In genomic region chr3:177345049-177345972, GRCh38 we compare ENCODE assay signal across 8 cellular contexts.
DNase-seq lines count a peak whose midpoint lies in the region; ATAC-seq and TF ChIP-seq lines count a peak whose summit lies in the region.

No MANE protein-coding gene starts in this region.

- ATAC-seq in GM21529 (IDR thresholded peaks at IDR 0.05; ENCODE audit: unreplicated experiment) = peak; percentile 86
- peak; percentile 96 for ATAC-seq in SK-N-SH treated with all-trans-retinoic acid at 6 μM for 48 hours

- H3K4me3 ChIP-seq in Jurkat, Clone E6-1 (ENCODE audit: low read length) = no peak overlapping the region

- H3K36me3 Mint-ChIP-seq in progenitor cell of endocrine pancreas (ENCODE audit: insufficient read depth) = no peaks in the 10 kb centered on the region

- peak; percentile 94 for DNase-seq in COLO829 (ENCODE audit: low spot score)
- DNase-seq in Jurkat, Clone E6-1 (ENCODE audit: low read depth, low spot score) = peak; percentile 73
- DNase-seq in activated naive CD8-positive, alpha-beta T cell treated with anti-CD3 and anti-CD28 coated beads, Interleukin-2, amount 50 U/mL, for 16 hours (ENCODE audit: low read depth, low spot score) = peak; percentile 30
- DNase-seq in cardiac septum (ENCODE audit: low spot score) = peak; percentile 90
- no peak for DNase-seq in progenitor cell of endocrine pancreas (ENCODE audit: low spot score, unreplicated experiment)
- DNase-seq in cortex of kidney (lab: John Stamatoyannopoulos, UW) = no peak

- H3K27me3 Mint-ChIP-seq in progenitor cell of endocrine pancreas = no peaks in the 10 kb centered on the region

- intact Hi-C loops in cardiac septum (cut with DNase I) = loop anchor here (1.0 to 2.0 kb wide), 3 partner anchors 13 to 148 kb away; partner anchors contain the start of gene TBL1XR1

- peak overlapping the region; percentile 82 for H3K27ac Mint-ChIP-seq in progenitor cell of endocrine pancreas

- TF ChIP-seq CTCF in progenitor cell of endocrine pancreas (IDR thresholded peaks at IDR 0.05; ENCODE audit: unreplicated experiment) = no peak

- H3K9me3 Mint-ChIP-seq in progenitor cell of endocrine pancreas (ENCODE audit: low read depth) = no peaks in the 10 kb centered on the region

- no peak overlapping the region for H3K4me3 Mint-ChIP-seq in progenitor cell of endocrine pancreas (ENCODE audit: low read depth)

- peaks cover 29% of the 10 kb centered on the region for H3K4me1 Mint-ChIP-seq in progenitor cell of endocrine pancreas (ENCODE audit: low read depth)

TF ChIP-seq in SK-N-SH treated with all-trans-retinoic acid at 6 μM for 48 hours, 23 proteins besides CTCF, POLR2A, EP300 and RAD21:
- 0 out of 2 replicates have a peak, but pooled peaks have one; percentile 47 for TF ChIP-seq TOX (CRISPR knock-in tag; IDR thresholded peaks at IDR 0.05; ENCODE audit: borderline replicate concordance)
- TF ChIP-seq TSHZ2 (CRISPR knock-in tag; IDR thresholded peaks at IDR 0.05) = no peak
- peak; percentile 81; the same call in 1 of the 2 replicates for TF ChIP-seq CSDC2 (CRISPR knock-in tag; IDR thresholded peaks at IDR 0.05)
- TF ChIP-seq ZNF565 (CRISPR knock-in tag; conservative IDR thresholded peaks at IDR 0.05; ENCODE audit: low read depth) = no peak
- no peak for TF ChIP-seq ESRRG (CRISPR knock-in tag; IDR thresholded peaks at IDR 0.05)
- no peak for TF ChIP-seq RARB (CRISPR knock-in tag; IDR thresholded peaks at IDR 0.05)
- no peak for TF ChIP-seq GLIS3 (CRISPR knock-in tag; IDR thresholded peaks at IDR 0.05)
- TF ChIP-seq SNAI2 (CRISPR knock-in tag; IDR thresholded peaks at IDR 0.05) = 0 out of 2 replicates have a peak, but pooled peaks have one; percentile 30
- TF ChIP-seq, protein P1, sequence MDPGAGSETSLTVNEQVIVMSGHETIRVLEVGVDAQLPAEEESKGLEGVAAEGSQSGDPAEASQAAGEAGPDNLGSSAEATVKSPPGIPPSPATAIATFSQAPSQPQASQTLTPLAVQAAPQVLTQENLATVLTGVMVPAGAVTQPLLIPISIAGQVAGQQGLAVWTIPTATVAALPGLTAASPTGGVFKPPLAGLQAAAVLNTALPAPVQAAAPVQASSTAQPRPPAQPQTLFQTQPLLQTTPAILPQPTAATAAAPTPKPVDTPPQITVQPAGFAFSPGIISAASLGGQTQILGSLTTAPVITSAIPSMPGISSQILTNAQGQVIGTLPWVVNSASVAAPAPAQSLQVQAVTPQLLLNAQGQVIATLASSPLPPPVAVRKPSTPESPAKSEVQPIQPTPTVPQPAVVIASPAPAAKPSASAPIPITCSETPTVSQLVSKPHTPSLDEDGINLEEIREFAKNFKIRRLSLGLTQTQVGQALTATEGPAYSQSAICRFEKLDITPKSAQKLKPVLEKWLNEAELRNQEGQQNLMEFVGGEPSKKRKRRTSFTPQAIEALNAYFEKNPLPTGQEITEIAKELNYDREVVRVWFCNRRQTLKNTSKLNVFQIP (CRISPR knock-in tag; IDR thresholded peaks at IDR 0.05; ENCODE audit: borderline replicate concordance, low read depth) = 0 out of 2 replicates have a peak, but pooled peaks have one; percentile 74
- TF ChIP-seq ISL1 (CRISPR knock-in tag; IDR thresholded peaks at IDR 0.05) = peak; percentile 60
- no peak; the same call in 1 of the 2 replicates for TF ChIP-seq PATZ1 (CRISPR knock-in tag; IDR thresholded peaks at IDR 0.05; ENCODE audit: borderline replicate concordance)
- TF ChIP-seq ZNF8 (CRISPR knock-in tag; IDR thresholded peaks at IDR 0.05) = no peak
- no peak for TF ChIP-seq PPARA (CRISPR knock-in tag; IDR thresholded peaks at IDR 0.05; ENCODE audit: borderline replicate concordance)
- peak; percentile 72 for TF ChIP-seq ZFP3 (CRISPR knock-in tag; IDR thresholded peaks at IDR 0.05)
- peak; percentile 57; the same call in 1 of the 2 replicates for TF ChIP-seq ZC3H10 (CRISPR knock-in tag; IDR thresholded peaks at IDR 0.05)
- no peak for TF ChIP-seq ZNF70 (CRISPR knock-in tag; IDR thresholded peaks at IDR 0.05)
- no peak for TF ChIP-seq TCF4 (CRISPR knock-in tag; IDR thresholded peaks at IDR 0.05; ENCODE audit: borderline replicate concordance)

Comparison
In these comparisons a context has a peak if more than half of its experiments do, and no peak if none do; other contexts are left out.
1. DNase-seq: peak in COLO829 (single experiment), Jurkat, Clone E6-1 (single experiment), activated naive CD8-positive, alpha-beta T cell treated with anti-CD3 and anti-CD28 coated beads, Interleukin-2, amount 50 U/mL, for 16 hours (single experiment) and cardiac septum (single experiment); none in progenitor cell of endocrine pancreas (single experiment) and cortex of kidney (single experiment).